ENCODE assay signal across 8 cellular contexts in genomic region chr1:236064674-236065508, GRCh38. TPM values are rescaled to one million over a fixed set of nuclear protein-coding genes. Genes with fewer than 3 reads are reported as not detected.
DNase-seq lines count a peak whose midpoint lies in the region; TF ChIP-seq lines count a peak whose summit lies in the region.

Gene NID1 (minus strand): TSS chr1:236065090. CDS start chr1:236065079, 11 bp downstream.

- H2BK15ac ChIP-seq in mesenchymal stem cell (ENCODE audit: low read depth, poor library complexity, severe bottlenecking) = peak within 1 kb of the TSS; percentile 96

- H3K4me2 ChIP-seq in mesenchymal stem cell (ENCODE audit: low read length, poor library complexity, severe bottlenecking) = peak within 1 kb of the TSS; percentile 98

- no peak within 1 kb of the TSS for H3K27ac ChIP-seq in mesenchymal stem cell (ENCODE audit: low read length, poor library complexity, severe bottlenecking)
- peak within 1 kb of the TSS; percentile 92 for H3K27ac ChIP-seq in suprapubic skin

- in situ Hi-C loops in KBM-7 (cut with MboI; ENCODE audit: low pct_unique_long_range_greater_than_20kb, low sequenced_read_pairs) = no loop called here

- peaks cover 0 to 11% of the 10 kb centered on the region in 2 experiments for H3K27me3 ChIP-seq in mesenchymal stem cell (ENCODE audit: control insufficient read depth in 1 of 2, insufficient read depth in 1 of 2, low read length in 2 of 2)
- H3K27me3 ChIP-seq in suprapubic skin = peaks cover 14% of the 10 kb centered on the region

- H4K91ac ChIP-seq in mesenchymal stem cell (ENCODE audit: low read length) = peak within 1 kb of the TSS; percentile 85

- H3K27me3 Mint-ChIP-seq in endothelial cell (ENCODE audit: unreplicated experiment) = peaks cover 9% of the 10 kb centered on the region

- H3K9me3 ChIP-seq in mesenchymal stem cell (ENCODE audit: control insufficient read depth, low read length) (no peaks in the 10 kb centered on the region), suprapubic skin (no peaks in the 10 kb centered on the region)

- peak within 1 kb of the TSS; percentile 76 to 83 for H3K4ac ChIP-seq in mesenchymal stem cell (ENCODE audit: low read depth in 1 of 2, low read length in 2 of 2)

- peak within 1 kb of the TSS; percentile 86 for H3K9ac ChIP-seq in mesenchymal stem cell (ENCODE audit: low read length)

- no peak for TF ChIP-seq EP300 in suprapubic skin (IDR thresholded peaks at IDR 0.05)

- H3K79me1 ChIP-seq in mesenchymal stem cell (replicated peaks; ENCODE audit: low read length, poor library complexity, severe bottlenecking) = no peaks in the 10 kb centered on the region

- peak within 1 kb of the TSS; percentile 83 to 94 for H3K23ac ChIP-seq in mesenchymal stem cell (ENCODE audit: low read length in 2 of 2)

- H3K36me3 ChIP-seq in mesenchymal stem cell (ENCODE audit: control insufficient read depth in 1 of 2, insufficient read depth in 2 of 2, low read depth in 1 of 2, low read length in 2 of 2) (peaks cover 0 to 7% of the 10 kb centered on the region in 2 experiments), suprapubic skin (no peaks in the 10 kb centered on the region)

- no peak within 1 kb of the TSS for H2AK5ac ChIP-seq in mesenchymal stem cell (ENCODE audit: low read length, severe bottlenecking)

- DNase-seq in activated CD4-positive, CD25-positive, alpha-beta regulatory T cell treated with anti-CD3 and anti-CD28 coated beads, Interleukin-2, amount 50 U/mL, for 72 hours = peak; percentile 41
- DNase-seq in activated CD4-positive, CD25-positive, alpha-beta regulatory T cell (lab: John Stamatoyannopoulos, UW) = no peak
- DNase-seq in KBM-7 (peak; percentile 68), endothelial cell (ENCODE audit: low spot score) (peak; percentile 72), mesenchymal stem cell (peak; percentile 91), suprapubic skin (ENCODE audit: low spot score in 2 of 2) (peak; percentile 90), AML-193 (lab: John Stamatoyannopoulos, UW) (no peak)
- DNase-seq in activated CD8-positive, alpha-beta memory T cell treated with anti-CD3 and anti-CD28 coated beads, Interleukin-2, amount 50 U/mL, for 4 hours = peak; percentile 20

- peak in 1 of 2 donors; percentile 75 for TF ChIP-seq POLR2A in suprapubic skin (IDR thresholded peaks at IDR 0.05)

- H3K18ac ChIP-seq in mesenchymal stem cell (ENCODE audit: low read depth in 1 of 2, low read length in 2 of 2) = peak within 1 kb of the TSS; percentile 94 to 97

- no peaks in the 10 kb centered on the region for H3K9me3 Mint-ChIP-seq in endothelial cell (ENCODE audit: unreplicated experiment)

- H2BK120ac ChIP-seq in mesenchymal stem cell (ENCODE audit: low read depth, low read length) = peak within 1 kb of the TSS; percentile 71

- WGBS in mesenchymal stem cell = under 1% methylated on average over 77 of the region's 100 CpGs
- WGBS in suprapubic skin = 2% methylated on average over 35 of the region's 100 CpGs

- peak within 1 kb of the TSS; percentile 85 to 87 for H3K14ac ChIP-seq in mesenchymal stem cell (ENCODE audit: low read length in 2 of 2)

- H2AFZ ChIP-seq in mesenchymal stem cell (ENCODE audit: low read depth, low read length) = peak within 1 kb of the TSS; percentile 78

- no peak within 1 kb of the TSS for H2BK5ac ChIP-seq in mesenchymal stem cell (ENCODE audit: low read depth, low read length, poor library complexity, severe bottlenecking)

- H4K8ac ChIP-seq in mesenchymal stem cell (ENCODE audit: low read length) = peak within 1 kb of the TSS; percentile 93

- no peak for TF ChIP-seq CTCF in endothelial cell (IDR thresholded peaks at IDR 0.05; ENCODE audit: unreplicated experiment)
- peak in 1 of 2 donors; percentile 44 for TF ChIP-seq CTCF in suprapubic skin (IDR thresholded peaks at IDR 0.05)

- H3K27ac Mint-ChIP-seq in endothelial cell (ENCODE audit: unreplicated experiment) = no peak within 1 kb of the TSS

- peak within 1 kb of the TSS; percentile 88 for H3K4me3 Mint-ChIP-seq in endothelial cell (ENCODE audit: unreplicated experiment)

- H3K36me3 Mint-ChIP-seq in endothelial cell (ENCODE audit: low read depth, unreplicated experiment) = peaks cover 12% of the 10 kb centered on the region

- H3K4me1 Mint-ChIP-seq in endothelial cell (ENCODE audit: unreplicated experiment) = peaks cover 16% of the 10 kb centered on the region

- H3K4me3 ChIP-seq in mesenchymal stem cell (ENCODE audit: insufficient read depth in 1 of 2, low read depth in 1 of 2, low read length in 2 of 2) (peak within 1 kb of the TSS; percentile 67 to 88), suprapubic skin (peak within 1 kb of the TSS; percentile 94)

- H3K4me1 ChIP-seq in mesenchymal stem cell (ENCODE audit: control insufficient read depth, insufficient read depth, low read depth, low read length) (peaks cover 20% of the 10 kb centered on the region), suprapubic skin (peaks cover 26% of the 10 kb centered on the region)

- H2BK12ac ChIP-seq in mesenchymal stem cell (ENCODE audit: low read length in 2 of 2) = peak within 1 kb of the TSS; percentile 56 to 92

RNA-seq across cellular contexts. Expression of gene NID1, which starts in this region (rescaled TPM):
- 186 TPM for total RNA-seq in endothelial cell (ENCODE audit: unreplicated experiment)
- polyA plus RNA-seq in mesenchymal stem cell (2013, experiment 1 of 2) = 276 TPM
- 262 TPM for polyA plus RNA-seq in mesenchymal stem cell (2013, experiment 2 of 2)
- 10 to 100 TPM; 27.9 to 48.4 (median 32.3) TPM for total RNA-seq in suprapubic skin

Comparison
In these comparisons a context has a peak if more than half of its experiments do, and no peak if none do; other contexts are left out.
1. DNase-seq: peak in activated CD4-positive, CD25-positive, alpha-beta regulatory T cell treated with anti-CD3 and anti-CD28 coated beads, Interleukin-2, amount 50 U/mL, for 72 hours (single experiment), KBM-7 (single experiment), activated CD8-positive, alpha-beta memory T cell treated with anti-CD3 and anti-CD28 coated beads, Interleukin-2, amount 50 U/mL, for 4 hours (single experiment), endothelial cell (single experiment), mesenchymal stem cell (single experiment) and suprapubic skin (2 of 2); none in activated CD4-positive, CD25-positive, alpha-beta regulatory T cell (0 of 4) and AML-193 (0 of 2).